Comparison of ENCODE assay signal across 8 cellular contexts in the genomic region with DNA sequence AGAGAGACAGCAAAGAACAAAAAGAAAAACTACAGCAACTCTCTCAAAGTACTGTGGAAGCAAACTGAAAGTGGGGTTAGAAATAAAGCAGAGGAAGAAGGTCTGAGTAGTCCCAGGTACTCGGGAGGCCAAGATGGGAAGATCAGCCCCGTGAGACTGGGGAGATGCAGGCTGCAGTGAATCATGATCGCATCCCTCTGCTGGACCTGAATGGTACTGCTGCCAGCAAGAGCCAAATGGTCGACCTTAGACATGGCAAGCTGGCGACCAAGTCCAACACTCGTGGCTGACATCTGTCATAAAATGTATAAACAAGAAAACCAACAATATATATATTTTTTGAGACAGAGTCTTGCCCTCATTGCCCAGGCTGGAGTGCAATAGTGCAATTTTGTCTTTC. TPM values are rescaled to one million over a fixed set of nuclear protein-coding genes. Genes with fewer than 3 reads are reported as not detected.
DNase-seq lines count a peak whose midpoint lies in the region; ATAC-seq and TF ChIP-seq lines count a peak whose summit lies in the region.

No MANE protein-coding gene starts in this region.

- no peak overlapping the region for H3K27ac Mint-ChIP-seq in stimulated activated naive B cell treated with anti-CD40 and anti-IgM and Interleukin-4, amounts not matched to agents 10 μg/mL and 1 μg/mL and 100 μg/mL, for 72 hours

- H3K27me3 Mint-ChIP-seq in stimulated activated naive B cell treated with anti-CD40 and anti-IgM and Interleukin-4, amounts not matched to agents 10 μg/mL and 1 μg/mL and 100 μg/mL, for 72 hours: no peaks in the 10 kb centered on the region

- peak; percentile 56 for TF ChIP-seq CTCF in coronary artery (IDR thresholded peaks at IDR 0.05)

- no peak overlapping the region for H3K4me3 Mint-ChIP-seq in stimulated activated naive B cell treated with anti-CD40 and anti-IgM and Interleukin-4, amounts not matched to agents 10 μg/mL and 1 μg/mL and 100 μg/mL, for 72 hours

- H3K9me3 Mint-ChIP-seq in stimulated activated naive B cell treated with anti-CD40 and anti-IgM and Interleukin-4, amounts not matched to agents 10 μg/mL and 1 μg/mL and 100 μg/mL, for 72 hours: peaks cover 9 to 10% of the 10 kb centered on the region in 2 donors

- H3K4me1 Mint-ChIP-seq in stimulated activated naive B cell treated with anti-CD40 and anti-IgM and Interleukin-4, amounts not matched to agents 10 μg/mL and 1 μg/mL and 100 μg/mL, for 72 hours: peaks cover 2 to 17% of the 10 kb centered on the region in 2 donors

- H3K36me3 Mint-ChIP-seq in stimulated activated naive B cell treated with anti-CD40 and anti-IgM and Interleukin-4, amounts not matched to agents 10 μg/mL and 1 μg/mL and 100 μg/mL, for 72 hours: peaks cover 4% of the 10 kb centered on the region in 2 donors

- peak; percentile 36 for DNase-seq in DMS53 treated with DMSO at 0.1 percent for 48 hours (lab: John Stamatoyannopoulos, UW; ENCODE audit: unreplicated experiment)
- peak; percentile 75 for DNase-seq in Jurkat, Clone E6-1 (ENCODE audit: low read depth, low spot score)
- DNase-seq in activated CD4-positive, CD25-positive, alpha-beta regulatory T cell treated with anti-CD3 and anti-CD28 coated beads, Interleukin-2, amount 50 U/mL, for 16 hours (ENCODE audit: low read depth, low spot score): peak; percentile 26
- no peak for DNase-seq in coronary artery (ENCODE audit: low spot score)
- DNase-seq in midbrain (lab: John Stamatoyannopoulos, UW): peak; percentile 2
- DNase-seq in stimulated activated naive B cell treated with anti-CD40 and anti-IgM and Interleukin-4, amounts not matched to agents 10 μg/mL and 1 μg/mL and 100 μg/mL, for 72 hours: peak; percentile 36

- no peak overlapping the region for H3K27ac ChIP-seq in coronary artery

- no peak overlapping the region for H3K4me3 ChIP-seq in Jurkat, Clone E6-1 (ENCODE audit: low read length)
- H3K4me3 ChIP-seq in coronary artery: no peak overlapping the region

- ATAC-seq in stimulated activated naive B cell treated with anti-CD40 and anti-IgM and Interleukin-4, amounts not matched to agents 10 μg/mL and 1 μg/mL and 100 μg/mL, for 72 hours (replicated peaks): peak; percentile 89 to 90
- ATAC-seq in HG02623 (IDR thresholded peaks at IDR 0.05; ENCODE audit: unreplicated experiment) (no peak), GM18502 (IDR thresholded peaks at IDR 0.05; ENCODE audit: poor library complexity, unreplicated experiment) (no peak)

RNA-seq across cellular contexts. Expression of gene ZNF724, which starts 33.7 kb away (rescaled TPM):
- 2.5 TPM for polyA plus RNA-seq in Jurkat, Clone E6-1 (2012; ENCODE audit: insufficient read depth, insufficient read length)

Comparison
In these comparisons a context has a peak if more than half of its experiments do, and no peak if none do; other contexts are left out.
1. ATAC-seq: peak in stimulated activated naive B cell treated with anti-CD40 and anti-IgM and Interleukin-4, amounts not matched to agents 10 μg/mL and 1 μg/mL and 100 μg/mL, for 72 hours (2 of 2); none in HG02623 (single experiment) and GM18502 (single experiment).